ENCODE assay signal across 8 cellular contexts in genomic region chr16:30774367-30775130, GRCh38. TPM values are rescaled to one million over a fixed set of nuclear protein-coding genes. Genes with fewer than 3 reads are reported as not detected.
DNase-seq lines count a peak whose midpoint lies in the region; ATAC-seq and TF ChIP-seq lines count a peak whose summit lies in the region.

No MANE protein-coding gene starts in this region.

- peak overlapping the region; percentile 94; the same call in 1 of the 2 replicates for H3K9ac ChIP-seq in PC-3 (ENCODE audit: low read length)

- DNase-seq in BE2C (no peak), PC-3 (no peak), epithelial cell of esophagus (ENCODE audit: low read depth) (no peak), H4 (ENCODE audit: low spot score) (no peak), NCI-H748 (lab: John Stamatoyannopoulos, UW; ENCODE audit: unreplicated experiment) (no peak), DMS153 treated with DMSO at 0.1 percent for 48 hours (lab: John Stamatoyannopoulos, UW; ENCODE audit: unreplicated experiment) (no peak), T1000 (lab: John Stamatoyannopoulos, UW) (no peak)

- CTCF ChIA-PET in PC-3 (lab: Charles Lee), result no interaction called here

- H3K4me3 ChIP-seq in BE2C (ENCODE audit: low read depth, low read length) (peak overlapping the region; percentile 72), PC-3 (ENCODE audit: low read length) (peak overlapping the region; percentile 82; the same call in 1 of the 2 replicates), epithelial cell of esophagus (ENCODE audit: low read length) (peak overlapping the region; percentile 77)

- H3K27me3 Mint-ChIP-seq in nephron (ENCODE audit: low read depth), result no peaks in the 10 kb centered on the region

- no TSS peak for BruUV-seq in PC-3 (replicated peaks; lab: Mats Ljungman, UMichigan)

- peaks cover 33% of the 10 kb centered on the region for H3K36me3 Mint-ChIP-seq in nephron (ENCODE audit: low read depth)

- peak; percentile 4; the same call in 1 of the 2 replicates for ATAC-seq in PC-3

- H3K36me3 ChIP-seq in BE2C (peaks cover 31% of the 10 kb centered on the region), PC-3 (ENCODE audit: low read depth, low read length) (peaks cover 4% of the 10 kb centered on the region; the same call in 1 of the 2 replicates)

- POLR2A ChIA-PET in PC-3 (lab: Charles Lee; ENCODE audit: unreplicated experiment), result interaction anchor here (0.6 kb wide), 1 partner anchor 80 kb away, joined by 9 read pairs; no protein-coding TSS in a partner anchor

- H3K79me2 ChIP-seq in PC-3 (ENCODE audit: low read length), result no peaks in the 10 kb centered on the region

- H3K27ac ChIP-seq in PC-3 (ENCODE audit: low read length), result no peak overlapping the region

- no peaks in the 10 kb centered on the region for H4K20me1 ChIP-seq in PC-3 (ENCODE audit: low read length)

- TF ChIP-seq CTCF in BE2C (IDR thresholded peaks at IDR 0.05; ENCODE audit: low read depth, low read length), result no peak
- TF ChIP-seq CTCF in PC-3 (conservative IDR thresholded peaks at IDR 0.05; ENCODE audit: low read depth, low read length), result no peak
- no peak for TF ChIP-seq CTCF in epithelial cell of esophagus (IDR thresholded peaks at IDR 0.05; ENCODE audit: insufficient read depth, low read depth, low read length, missing control alignments)
- no peak for TF ChIP-seq CTCF in nephron (IDR thresholded peaks at IDR 0.05; ENCODE audit: unreplicated experiment in 3 of 3)

- H3K9me3 Mint-ChIP-seq in nephron, result no peaks in the 10 kb centered on the region

- no peak overlapping the region for H2AFZ ChIP-seq in PC-3 (ENCODE audit: low read length)

- H3K27ac Mint-ChIP-seq in nephron, result peak overlapping the region; percentile 94 to 97 (median 95)

- H3K9me3 ChIP-seq in BE2C, result no peaks in the 10 kb centered on the region
- no peaks in the 10 kb centered on the region for H3K9me3 ChIP-seq in PC-3 (ENCODE audit: low read length)

- no peaks in the 10 kb centered on the region for H3K9me2 ChIP-seq in PC-3 (replicated peaks; ENCODE audit: low read length)

- intact Hi-C loops in PC-3 (cut with micrococcal nuclease), result no loop called here

- H3K4me2 ChIP-seq in PC-3 (ENCODE audit: low read length), result peak overlapping the region; percentile 99

- H3K4me3 Mint-ChIP-seq in nephron, result peak overlapping the region; percentile 88 to 99 (median 99)

- H3K4me1 ChIP-seq in BE2C (peaks cover 3% of the 10 kb centered on the region; the same call in 1 of the 2 replicates), PC-3 (ENCODE audit: insufficient read depth, low read length) (peaks cover 5% of the 10 kb centered on the region)

- H3K27me3 ChIP-seq in BE2C (no peaks in the 10 kb centered on the region), PC-3 (ENCODE audit: low read length) (no peaks in the 10 kb centered on the region)

- H3F3A ChIP-seq in PC-3 (ENCODE audit: low read length, unreplicated experiment), result no peaks in the 10 kb centered on the region

- peaks cover 27% of the 10 kb centered on the region for H3K4me1 Mint-ChIP-seq in nephron

RNA-seq across cellular contexts. Expression of gene RNF40, which starts 12.4 kb away (rescaled TPM):
- polyA plus RNA-seq in BE2C (2012; ENCODE audit: insufficient read depth, insufficient read length, low read depth), result 215 TPM
- total RNA-seq in PC-3 (2014; rRNA removed), result 64.1 and 80.2 TPM in 2 replicates
- 57.9 and 79.2 TPM in 2 replicates for total RNA-seq in H4 (2014; rRNA removed; shearing (Covaris generic))

RNA-seq across cellular contexts. Expression of gene ZNF629, which starts 12.5 kb away (rescaled TPM):
- polyA plus RNA-seq in BE2C (2012; ENCODE audit: insufficient read depth, insufficient read length, low read depth), result 39.3 TPM
- total RNA-seq in PC-3 (2014; rRNA removed), result 7.8 and 8.4 TPM in 2 replicates
- 10.7 and 13.9 TPM in 2 replicates for total RNA-seq in H4 (2014; rRNA removed; shearing (Covaris generic))

RNA-seq across cellular contexts. Expression of gene CFAP119, which starts 12.7 kb away (rescaled TPM):
- polyA plus RNA-seq in BE2C (2012; ENCODE audit: insufficient read depth, insufficient read length, low read depth), result 5.5 TPM
- total RNA-seq in PC-3 (2014; rRNA removed), result 8.6 and 9.6 TPM in 2 replicates
- 1.9 and 11.0 TPM in 2 replicates for total RNA-seq in H4 (2014; rRNA removed; shearing (Covaris generic))

RNA-seq across cellular contexts. Expression of gene PHKG2, which starts 26.3 kb away (rescaled TPM):
- polyA plus RNA-seq in BE2C (2012; ENCODE audit: insufficient read depth, insufficient read length, low read depth), result 50.9 TPM
- 28.6 and 30.9 TPM in 2 replicates for total RNA-seq in PC-3 (2014; rRNA removed)
- 30.8 and 42.5 TPM in 2 replicates for total RNA-seq in H4 (2014; rRNA removed; shearing (Covaris generic))
